ENCODE assay signal across 8 cellular contexts in genomic region chrX:9885150-9885549, GRCh38.
DNase-seq lines count a peak whose midpoint lies in the region; ATAC-seq and TF ChIP-seq lines count a peak whose summit lies in the region.

No MANE protein-coding gene starts in this region.

- no peak overlapping the region for H3K4me2 ChIP-seq in OCI-LY7 (ENCODE audit: low read length)

- CTCF ChIA-PET in OCI-LY7 (lab: Charles Lee; ENCODE audit: unreplicated experiment), result no interaction called here

- no peak overlapping the region for H3K27ac Mint-ChIP-seq in activated T-cell treated with anti-CD3 and anti-CD28 coated beads, Interleukin-2, amount 50 U/mL, for 72 hours

- no peak overlapping the region for H3K27ac ChIP-seq in 22Rv1
- no peak overlapping the region for H3K27ac ChIP-seq in OCI-LY7 (ENCODE audit: low read depth, low read length, poor library complexity, severe bottlenecking)

- no peaks in the 10 kb centered on the region for H3K9me2 ChIP-seq in OCI-LY7 (ENCODE audit: insufficient read depth, low read length)

- H3K79me2 ChIP-seq in OCI-LY7 (ENCODE audit: insufficient read depth, low read depth, low read length), result no peaks in the 10 kb centered on the region

- no peak overlapping the region for H2AFZ ChIP-seq in OCI-LY7 (ENCODE audit: low read length)

- no peaks in the 10 kb centered on the region for H3K9me3 ChIP-seq in OCI-LY7 (ENCODE audit: low read length)

- H3K4me3 ChIP-seq in OCI-LY7 (ENCODE audit: low read depth, low read length, poor library complexity, severe bottlenecking), result no peak overlapping the region

- DNase-seq in OCI-LY7 (ENCODE audit: low spot score) (peak; percentile 44), germinal center (ENCODE audit: low spot score) (peak; percentile 48), pons (ENCODE audit: low spot score) (peak; percentile 73), NCI-H128 (lab: John Stamatoyannopoulos, UW; ENCODE audit: unreplicated experiment) (no peak)
- DNase-seq in activated T-cell treated with anti-CD3 and anti-CD28 coated beads, Interleukin-2, amount 50 U/mL, for 72 hours, result peak; percentile 54 to 63

- no TSS peak for BruUV-seq in OCI-LY7 (replicated peaks; lab: Mats Ljungman, UMichigan)

- no peaks in the 10 kb centered on the region for H3K4me1 ChIP-seq in OCI-LY7 (ENCODE audit: insufficient read depth, low read length, poor library complexity, severe bottlenecking)

- H4K20me1 ChIP-seq in OCI-LY7 (ENCODE audit: insufficient read depth, low read length), result no peaks in the 10 kb centered on the region

- no peaks in the 10 kb centered on the region for H3K36me3 Mint-ChIP-seq in activated T-cell treated with anti-CD3 and anti-CD28 coated beads, Interleukin-2, amount 50 U/mL, for 72 hours (ENCODE audit: insufficient read depth in 2 of 2)

- H3K9me3 Mint-ChIP-seq in activated T-cell treated with anti-CD3 and anti-CD28 coated beads, Interleukin-2, amount 50 U/mL, for 72 hours, result no peaks in the 10 kb centered on the region

- intact Hi-C loops in OCI-LY7 (cut with micrococcal nuclease; ENCODE audit: unreplicated experiment), result loop anchor here (1.0 to 5.0 kb wide), 2 partner anchors 112 to 234 kb away; no protein-coding TSS in a partner anchor

- ATAC-seq in HG03442 (IDR thresholded peaks at IDR 0.05; ENCODE audit: unreplicated experiment), result peak; percentile 79
- peak; percentile 76 to 80 for ATAC-seq in activated T-cell treated with anti-CD3 and anti-CD28 coated beads, Interleukin-2, amount 50 U/mL, for 72 hours (replicated peaks in 1 of 2)

- no peak overlapping the region for H3K4me3 Mint-ChIP-seq in activated T-cell treated with anti-CD3 and anti-CD28 coated beads, Interleukin-2, amount 50 U/mL, for 72 hours

- TF ChIP-seq CTCF in 22Rv1 (IDR thresholded peaks at IDR 0.05), result peak; percentile 73
- TF ChIP-seq CTCF in GM12874 (IDR thresholded peaks at IDR 0.05; ENCODE audit: insufficient read depth, low read depth, low read length), result peak; percentile 77
- TF ChIP-seq CTCF in OCI-LY7 (conservative IDR thresholded peaks at IDR 0.05; ENCODE audit: low read length), result peak; percentile 77

- POLR2A ChIA-PET in OCI-LY7 (lab: Charles Lee), result interaction anchor here (0.7 kb wide), 1 partner anchor 602 kb away, joined by 8 read pairs; no protein-coding TSS in a partner anchor

- no peaks in the 10 kb centered on the region for H3K36me3 ChIP-seq in OCI-LY7 (ENCODE audit: insufficient read depth, low read length)

- H3K27me3 Mint-ChIP-seq in activated T-cell treated with anti-CD3 and anti-CD28 coated beads, Interleukin-2, amount 50 U/mL, for 72 hours (ENCODE audit: low read depth), result peaks cover 25% of the 10 kb centered on the region

- H3K4me1 Mint-ChIP-seq in activated T-cell treated with anti-CD3 and anti-CD28 coated beads, Interleukin-2, amount 50 U/mL, for 72 hours (ENCODE audit: low read depth), result no peaks in the 10 kb centered on the region
